In the genomic region with DNA sequence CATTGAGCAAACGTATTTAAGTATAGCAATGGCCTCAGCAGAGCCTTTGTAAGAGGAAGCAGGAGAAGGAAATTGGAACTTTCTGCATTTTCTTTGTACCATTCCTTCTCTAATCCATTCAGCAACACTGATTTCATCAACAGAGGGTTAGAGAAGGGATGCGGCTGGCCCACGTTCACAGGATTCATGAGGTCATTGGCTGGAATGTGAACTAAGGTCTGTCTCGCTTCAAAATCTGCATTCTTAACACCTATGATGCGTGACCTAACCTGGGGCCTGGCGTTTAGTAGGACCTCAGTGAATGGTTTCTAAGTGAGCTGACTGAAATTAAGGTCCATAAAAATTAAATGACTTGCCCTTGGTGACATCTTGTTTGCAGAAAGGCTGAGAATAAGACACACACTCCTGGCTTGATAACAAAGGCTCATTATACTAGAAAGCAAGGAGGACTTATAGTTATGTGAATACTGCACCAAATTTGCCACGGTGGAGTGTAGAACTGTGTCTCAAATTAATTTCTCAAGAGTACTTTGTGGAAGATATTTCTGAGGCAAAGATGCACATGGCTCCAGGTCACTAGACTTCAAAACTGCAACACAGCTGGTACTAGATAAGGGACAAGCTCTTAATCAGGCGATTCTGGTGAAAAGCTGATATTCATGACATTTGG, we compare ENCODE assay signal across 17 cellular contexts. TPM values are rescaled to one million over a fixed set of nuclear protein-coding genes. Genes with fewer than 3 reads are reported as not detected.
DNase-seq lines count a peak whose midpoint lies in the region; ATAC-seq and TF ChIP-seq lines count a peak whose summit lies in the region.
"Had no signal": no experiment of that assay in that cellular context is flagged by ENCODE, and none has a peak within 500 bp of the region (broad histone marks: within the 10 kb centered on the region; RNA-seq: fewer than 3 reads in every experiment).

No MANE protein-coding gene starts in this region.

- peaks cover 8% of the 10 kb centered on the region for H3K27me3 Mint-ChIP-seq in stimulated activated naive CD8-positive, alpha-beta T cell treated with anti-CD3 and anti-CD28 coated beads, Interleukin-15, amount 100 ng/mL, for 72 hours
- H3K27me3 Mint-ChIP-seq in chondrocyte (ENCODE audit: low read depth): no peaks in the 10 kb centered on the region

- TF ChIP-seq CTCF in smooth muscle cell (IDR thresholded peaks at IDR 0.05; ENCODE audit: borderline replicate concordance, insufficient read depth, poor library complexity, severe bottlenecking) (no peak), chondrocyte (IDR thresholded peaks at IDR 0.05) (no peak)

- H3K4me2 ChIP-seq in smooth muscle cell: peak overlapping the region; percentile 33

- peak overlapping the region; percentile 88 for H3K27ac ChIP-seq in smooth muscle cell (ENCODE audit: low read depth)
- H3K27ac ChIP-seq: gastroesophageal sphincter had no signal

- no peak overlapping the region for H3K4me3 Mint-ChIP-seq in stimulated activated naive CD8-positive, alpha-beta T cell treated with anti-CD3 and anti-CD28 coated beads, Interleukin-15, amount 100 ng/mL, for 72 hours
- H3K4me3 Mint-ChIP-seq in chondrocyte (ENCODE audit: unreplicated experiment): no peak overlapping the region
- H3K4me3 Mint-ChIP-seq: activated B cell treated with CpG ODN at 0.5 μM for 24 hours, T-cell had no signal

- H3K27me3 ChIP-seq in smooth muscle cell (ENCODE audit: low read depth): no peaks in the 10 kb centered on the region
- H3K27me3 ChIP-seq: gastroesophageal sphincter had no signal

- peaks cover 13% of the 10 kb centered on the region for H3K4me1 Mint-ChIP-seq in stimulated activated naive CD8-positive, alpha-beta T cell treated with anti-CD3 and anti-CD28 coated beads, Interleukin-15, amount 100 ng/mL, for 72 hours
- peaks cover 7% of the 10 kb centered on the region for H3K4me1 Mint-ChIP-seq in chondrocyte (ENCODE audit: low read depth)
- H3K4me1 Mint-ChIP-seq: activated B cell treated with CpG ODN at 0.5 μM for 24 hours, T-cell had no signal

- H2AFZ ChIP-seq in smooth muscle cell (ENCODE audit: low read depth): no peak overlapping the region

- no peaks in the 10 kb centered on the region for H3K36me3 ChIP-seq in smooth muscle cell (ENCODE audit: low read depth)
- H3K36me3 ChIP-seq: gastroesophageal sphincter had no signal

- ATAC-seq in stimulated activated naive CD8-positive, alpha-beta T cell treated with anti-CD3 and anti-CD28 coated beads, Interleukin-15, amount 100 ng/mL, for 72 hours: no peak
- ATAC-seq: gastroesophageal sphincter, T-cell had no signal

- H3K79me2 ChIP-seq in smooth muscle cell (ENCODE audit: low read depth): no peaks in the 10 kb centered on the region

- DNase-seq in HK-2 (ENCODE audit: unreplicated experiment) (peak; percentile 51), astrocyte of the hippocampus (ENCODE audit: low read depth, low spot score) (peak; percentile 70), islet precursor cell (peak; percentile 82), smooth muscle cell (lab: John Stamatoyannopoulos, UW; ENCODE audit: unreplicated experiment) (no peak), chondrocyte (ENCODE audit: low spot score) (no peak)
- DNase-seq in stimulated activated naive CD8-positive, alpha-beta T cell treated with anti-CD3 and anti-CD28 coated beads, Interleukin-15, amount 100 ng/mL, for 72 hours: no peak
- no peak for DNase-seq in activated effector memory CD4-positive, alpha-beta T cell treated with Interleukin-2 at 50 U/mL for 16 hours
- DNase-seq: activated B cell treated with CpG ODN at 0.5 μM for 24 hours, activated gamma-delta T cell treated with Interleukin-2 at 50 U/mL for 16 hours, DND-41, H7, KG1, NCI-H1436 treated with DMSO at 0.1 percent for 48 hours, T-cell had no signal

- H3K4me3 ChIP-seq in smooth muscle cell: no peak overlapping the region
- H3K4me3 ChIP-seq: gastroesophageal sphincter had no signal

- H3K4me1 ChIP-seq in smooth muscle cell (ENCODE audit: low read depth): peaks cover 6% of the 10 kb centered on the region
- H3K4me1 ChIP-seq: gastroesophageal sphincter had no signal

- peak overlapping the region; percentile 64 for H3K9ac ChIP-seq in smooth muscle cell (ENCODE audit: low read depth)

- H3K36me3 Mint-ChIP-seq in chondrocyte (ENCODE audit: low read depth): peaks cover 1% of the 10 kb centered on the region
- H3K36me3 Mint-ChIP-seq: T-cell had no signal

- H3K27ac Mint-ChIP-seq in stimulated activated naive CD8-positive, alpha-beta T cell treated with anti-CD3 and anti-CD28 coated beads, Interleukin-15, amount 100 ng/mL, for 72 hours: no peak overlapping the region
- H3K27ac Mint-ChIP-seq in chondrocyte (ENCODE audit: unreplicated experiment): no peak overlapping the region
- H3K27ac Mint-ChIP-seq: activated B cell treated with CpG ODN at 0.5 μM for 24 hours, T-cell had no signal

- peaks cover 6 to 7% of the 10 kb centered on the region in 2 donors for H3K9me3 Mint-ChIP-seq in stimulated activated naive CD8-positive, alpha-beta T cell treated with anti-CD3 and anti-CD28 coated beads, Interleukin-15, amount 100 ng/mL, for 72 hours
- peaks cover 8% of the 10 kb centered on the region for H3K9me3 Mint-ChIP-seq in chondrocyte (ENCODE audit: low read depth)

- WGBS in smooth muscle cell (ENCODE audit: low lambda C conversion rate): 48% methylated on average over 8 of the region's 8 CpGs

- no peaks in the 10 kb centered on the region for H3K9me3 ChIP-seq in smooth muscle cell (replicated peaks; ENCODE audit: low read depth)
- H3K9me3 ChIP-seq: gastroesophageal sphincter had no signal

- H4K20me1 ChIP-seq in smooth muscle cell (ENCODE audit: low read depth): no peaks in the 10 kb centered on the region

- no peaks in the 10 kb centered on the region for H3F3A ChIP-seq in smooth muscle cell (ENCODE audit: low read depth)

RNA-seq across cellular contexts. Expression of a gene that starts 25.4 kb away (rescaled TPM):
- total RNA-seq in smooth muscle cell: 0.45 TPM in 1 of 2 replicates, not detected in the other
- 0.34 TPM in 1 of 2 replicates, not detected in the other for polyA plus RNA-seq in smooth muscle cell
- not detected in 3 replicates for total RNA-seq in chondrocyte
- total RNA-seq: activated B cell treated with CpG ODN at 0.5 μM for 24 hours, H7, mononuclear cell, OCI-LY7, T-cell had no signal

RNA-seq across cellular contexts. Expression of a gene that starts 49.9 kb away (rescaled TPM):
- total RNA-seq in smooth muscle cell: not detected in 2 replicates
- polyA plus RNA-seq in smooth muscle cell: not detected in 2 replicates
- total RNA-seq in chondrocyte: not detected in 3 replicates
- total RNA-seq: H7, OCI-LY7 had no signal

Comparison
In these comparisons a context has a peak if more than half of its experiments do, and no peak if none do; other contexts are left out.
1. DNase-seq: peak in HK-2 (single experiment), astrocyte of the hippocampus (single experiment) and islet precursor cell (single experiment); none in smooth muscle cell (single experiment), stimulated activated naive CD8-positive, alpha-beta T cell treated with anti-CD3 and anti-CD28 coated beads, Interleukin-15, amount 100 ng/mL, for 72 hours (0 of 2), activated effector memory CD4-positive, alpha-beta T cell treated with Interleukin-2 at 50 U/mL for 16 hours (single experiment) and chondrocyte (single experiment).